ENCODE assay signal across 30 cellular contexts in genomic region chr2:218028189-218028495, GRCh38. TPM values are rescaled to one million over a fixed set of nuclear protein-coding genes. Genes with fewer than 3 reads are reported as not detected.
A peak's percentile ranks its signal among the peaks of the same experiment; 100 is the strongest.
DNase-seq lines count a peak whose midpoint lies in the region; ATAC-seq and TF ChIP-seq lines count a peak whose summit lies in the region.
"Had no signal": no experiment of that assay in that cellular context is flagged by ENCODE, and none has a peak within 500 bp of the region (broad histone marks: within the 10 kb centered on the region; RNA-seq: fewer than 3 reads in every experiment).

No MANE protein-coding gene starts in this region.

- H3K4me3 Mint-ChIP-seq in chondrocyte (ENCODE audit: unreplicated experiment) (no peak overlapping the region), natural killer cell (no peak overlapping the region)
- H3K4me3 Mint-ChIP-seq: CD14-positive monocyte, endodermal cell, immature natural killer cell, mesothelial cell of epicardium, naive B cell had no signal

- no peak overlapping the region for H3K4me3 ChIP-seq in left ventricle myocardium inferior
- no peak overlapping the region for H3K4me3 ChIP-seq in vagina
- H3K4me3 ChIP-seq: colonic mucosa, esophagus muscularis mucosa, SJSA1 had no signal

- ATAC-seq in left cardiac atrium (no peak), natural killer cell (no peak), sciatic nerve (no peak)
- ATAC-seq: activated CD4-positive, CD25-positive, alpha-beta regulatory T cell treated with anti-CD3 and anti-CD28 coated beads, Interleukin-2, amount 50 U/mL, for 24 hours; Panc1 had no signal

- peak overlapping the region; percentile 89 for H3K27ac ChIP-seq in left ventricle myocardium inferior (replicated peaks)
- no peak overlapping the region for H3K27ac ChIP-seq in vagina
- H3K27ac ChIP-seq: colonic mucosa, esophagus muscularis mucosa, HL-60, SJSA1 had no signal

- H3K9me3 ChIP-seq in left ventricle myocardium inferior (replicated peaks) (no peaks in the 10 kb centered on the region), vagina (no peaks in the 10 kb centered on the region)
- H3K9me3 ChIP-seq: colonic mucosa, esophagus muscularis mucosa, SJSA1 had no signal

- H3K4me1 Mint-ChIP-seq in chondrocyte (ENCODE audit: low read depth) (peaks cover 24% of the 10 kb centered on the region), natural killer cell (no peaks in the 10 kb centered on the region)
- H3K4me1 Mint-ChIP-seq: immature natural killer cell, naive B cell had no signal

- TF ChIP-seq CTCF in left ventricle myocardium inferior (IDR thresholded peaks at IDR 0.05; ENCODE audit: borderline replicate concordance) (no peak), chondrocyte (IDR thresholded peaks at IDR 0.05) (no peak), natural killer cell (IDR thresholded peaks at IDR 0.05) (no peak), vagina (IDR thresholded peaks at IDR 0.05) (no peak)

- H3K9me3 Mint-ChIP-seq in chondrocyte (ENCODE audit: low read depth): no peaks in the 10 kb centered on the region
- no peaks in the 10 kb centered on the region for H3K9me3 Mint-ChIP-seq in natural killer cell
- H3K9me3 Mint-ChIP-seq: CD14-positive monocyte, endodermal cell, immature natural killer cell, mesothelial cell of epicardium, naive B cell had no signal

- H3K27me3 ChIP-seq in left ventricle myocardium inferior (ENCODE audit: low read depth) (peaks cover 2% of the 10 kb centered on the region), vagina (no peaks in the 10 kb centered on the region)
- H3K27me3 ChIP-seq: colonic mucosa, SJSA1 had no signal

- peaks cover 80% of the 10 kb centered on the region for H3K4me1 ChIP-seq in left ventricle myocardium inferior
- peaks cover 37% of the 10 kb centered on the region for H3K4me1 ChIP-seq in vagina
- H3K4me1 ChIP-seq: colonic mucosa, SJSA1 had no signal

- H3K27me3 Mint-ChIP-seq in chondrocyte (ENCODE audit: low read depth) (no peaks in the 10 kb centered on the region), natural killer cell (ENCODE audit: low read depth in 2 of 2) (no peaks in the 10 kb centered on the region)
- H3K27me3 Mint-ChIP-seq: naive B cell had no signal

- H3K36me3 ChIP-seq in left ventricle myocardium inferior (no peaks in the 10 kb centered on the region), vagina (no peaks in the 10 kb centered on the region)
- H3K36me3 ChIP-seq: colonic mucosa, esophagus muscularis mucosa, SJSA1 had no signal

- TF ChIP-seq POLR2A in vagina (IDR thresholded peaks at IDR 0.05): no peak

- H3K27ac Mint-ChIP-seq in chondrocyte (ENCODE audit: unreplicated experiment): no peak overlapping the region
- no peak overlapping the region for H3K27ac Mint-ChIP-seq in natural killer cell
- H3K27ac Mint-ChIP-seq: endodermal cell, immature natural killer cell, mesothelial cell of epicardium had no signal

- H3K36me3 Mint-ChIP-seq in chondrocyte (ENCODE audit: low read depth) (no peaks in the 10 kb centered on the region), natural killer cell (no peaks in the 10 kb centered on the region)
- H3K36me3 Mint-ChIP-seq: immature natural killer cell, mesothelial cell of epicardium, naive B cell had no signal

- intact Hi-C loops in left ventricle myocardium inferior (cut with micrococcal nuclease): no loop called here
- intact Hi-C loops in left cardiac atrium (cut with DNase I): no loop called here
- intact Hi-C loops in natural killer cell (cut with micrococcal nuclease): no loop called here
- intact Hi-C loops in vagina (cut with DNase I): no loop called here
- intact Hi-C loops in sciatic nerve (cut with DNase I): no loop called here

- peak; percentile 8 for DNase-seq in left ventricle myocardium inferior
- DNase-seq in left cardiac atrium: no peak
- peak; percentile 66 for DNase-seq in chondrocyte (ENCODE audit: low spot score)
- DNase-seq in natural killer cell: peak; percentile 8
- DNase-seq in vagina (ENCODE audit: extremely low spot score in 2 of 2): peak; percentile 83 to 93
- no peak for DNase-seq in sciatic nerve (ENCODE audit: low spot score)
- no peak for DNase-seq in NOMO-1 treated with dmso at 0.1 percent for 144 hours (lab: John Stamatoyannopoulos, UW; ENCODE audit: unreplicated experiment)
- no peak for DNase-seq in activated CD8-positive, alpha-beta memory T cell treated with anti-CD3 and anti-CD28 coated beads, Interleukin-2, amount 50 U/mL, for 4 hours
- DNase-seq: activated naive CD4-positive, alpha-beta T cell treated with anti-CD3 and anti-CD28 coated beads, Interleukin-2, amount 50 U/mL, for 16 hours; colonic mucosa; foreskin melanocyte; immature natural killer cell; naive B cell; NCI-H1417; NCI-H2029 treated with DMSO at 0.1 percent for 48 hours; NCI-H526; occipital lobe; small intestine; T-helper 1 cell had no signal

RNA-seq across cellular contexts. Expression of gene TNS1, which starts 25.3 kb away (rescaled TPM):
- total RNA-seq in left ventricle myocardium inferior (828 TPM), left cardiac atrium (100 to 1,000 TPM; 436 to 508 TPM), chondrocyte (227 to 272 TPM (median 249 TPM) in 3 replicates), natural killer cell (1 to 10 TPM; 1.1 to 3.0 (median 2.1) TPM), vagina (216 TPM), sciatic nerve (703 TPM)

RNA-seq across cellular contexts. Expression of gene RUFY4, which starts 40.9 kb away (rescaled TPM):
- total RNA-seq in left ventricle myocardium inferior (not detected), left cardiac atrium (not detected), chondrocyte (not detected in 3 replicates), natural killer cell (1 to 10 TPM in 2 of 3 donors, under 1 TPM in 1; 0.82 to 3.1 (median 1.8) TPM), vagina (not detected), sciatic nerve (0.36 TPM)
- total RNA-seq: activated CD8-positive, alpha-beta memory T cell treated with anti-CD3 and anti-CD28 coated beads for 36 hours; bronchial epithelial cell; colonic mucosa; left ventricle myocardium superior; mesothelial cell of epicardium; SJSA1 had no signal

Comparison
In these comparisons a context has a peak if more than half of its experiments do, and no peak if none do; other contexts are left out.
1. DNase-seq: peak in left ventricle myocardium inferior (single experiment), chondrocyte (single experiment), natural killer cell (single experiment) and vagina (2 of 2); none in left cardiac atrium (single experiment), sciatic nerve (single experiment), NOMO-1 treated with dmso at 0.1 percent for 144 hours (single experiment) and activated CD8-positive, alpha-beta memory T cell treated with anti-CD3 and anti-CD28 coated beads, Interleukin-2, amount 50 U/mL, for 4 hours (single experiment).
2. RNA of gene TNS1, which starts 25.3 kb away (total RNA-seq): 828 TPM in left ventricle myocardium inferior (single experiment), 703 TPM in sciatic nerve (single experiment), 436 to 508 TPM in left cardiac atrium, 227 to 272 TPM in chondrocyte and 216 TPM in vagina (single experiment); 1.1 to 3.0 TPM in natural killer cell; every median in the first group is over 10 times any median in the second.